ENCODE assay signal across 21 cellular contexts in the genomic region with DNA sequence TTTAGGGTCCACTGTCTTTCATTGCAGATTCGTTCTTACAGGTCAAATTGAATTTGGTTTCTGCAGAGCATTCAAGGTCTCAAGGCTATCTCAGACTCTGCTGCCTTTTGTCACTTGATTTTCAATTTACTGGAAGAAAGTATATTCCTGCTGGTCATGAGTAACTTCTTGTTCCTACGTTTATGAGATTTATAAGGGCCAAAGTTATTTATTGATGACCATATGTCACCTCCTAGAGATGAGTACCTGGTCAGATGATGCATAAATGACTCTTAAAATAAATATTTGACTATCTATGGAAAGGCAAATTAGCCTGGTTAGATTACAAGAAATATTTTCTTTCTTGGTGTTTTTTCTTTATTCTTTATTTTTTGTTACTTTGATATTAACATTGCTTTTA.
"Had no signal": no experiment of that assay in that cellular context is flagged by ENCODE, and none has a peak within 500 bp of the region (broad histone marks: within the 10 kb centered on the region; RNA-seq: fewer than 3 reads in every experiment).

No MANE protein-coding gene starts in this region.

- H3K4me2 ChIP-seq: hepatocyte had no signal

- H3K27me3 ChIP-seq: esophagus squamous epithelium, hepatocyte, right lobe of liver, testis, tibial nerve, upper lobe of right lung, vagina had no signal

- H3K36me3 ChIP-seq: esophagus squamous epithelium, right lobe of liver, tibial nerve, upper lobe of right lung, vagina had no signal

- H3K79me2 ChIP-seq: hepatocyte had no signal

- H2AFZ ChIP-seq: hepatocyte had no signal

- H3K9me3 ChIP-seq: esophagus squamous epithelium, psoas muscle, right lobe of liver, testis, tibial nerve, upper lobe of right lung, vagina had no signal

- H3K4me3 ChIP-seq: esophagus squamous epithelium, hepatocyte, lung, psoas muscle, right lobe of liver, testis, tibial nerve, upper lobe of right lung, vagina had no signal

- H3K27ac ChIP-seq: esophagus squamous epithelium, hepatocyte, psoas muscle, right lobe of liver, testis, tibial nerve, upper lobe of right lung, vagina had no signal

- DNase-seq: cortex of kidney; esophagus squamous epithelium; foreskin fibroblast; left colon; left ventricle myocardium superior; mesenchymal stem cell; midbrain; nephron progenitor cell; psoas muscle; retina; right lobe of liver; stimulated activated CD4-positive, alpha-beta T cell treated with anti-CD3 and anti-CD28 coated beads, Interleukin-4, amount 100 ng/mL, for 1 hour; stimulated activated CD8-positive, alpha-beta memory T cell treated with anti-CD3 and anti-CD28 coated beads, Interleukin-4, amount 100 ng/mL, for 48 hours; stimulated activated naive CD8-positive, alpha-beta T cell treated with anti-CD3 and anti-CD28 coated beads, Interleukin-15, amount 100 ng/mL, for 72 hours; testis; upper lobe of right lung had no signal

- H3K4me1 ChIP-seq: esophagus squamous epithelium, psoas muscle, right lobe of liver, upper lobe of right lung, vagina had no signal

- ATAC-seq: left colon; left ventricle myocardium superior; psoas muscle; right lobe of liver; stimulated activated effector memory CD8-positive, alpha-beta T cell treated with anti-CD3 and anti-CD28 coated beads, Interleukin-12 subunit alpha, Interleukin-12 subunit beta, amount 100 ng/mL, for 72 hours; stimulated activated naive CD8-positive, alpha-beta T cell treated with anti-CD3 and anti-CD28 coated beads, Interleukin-15, amount 100 ng/mL, for 72 hours; upper lobe of right lung had no signal
